ENCODE assay signal across 20 cellular contexts in the genomic region with DNA sequence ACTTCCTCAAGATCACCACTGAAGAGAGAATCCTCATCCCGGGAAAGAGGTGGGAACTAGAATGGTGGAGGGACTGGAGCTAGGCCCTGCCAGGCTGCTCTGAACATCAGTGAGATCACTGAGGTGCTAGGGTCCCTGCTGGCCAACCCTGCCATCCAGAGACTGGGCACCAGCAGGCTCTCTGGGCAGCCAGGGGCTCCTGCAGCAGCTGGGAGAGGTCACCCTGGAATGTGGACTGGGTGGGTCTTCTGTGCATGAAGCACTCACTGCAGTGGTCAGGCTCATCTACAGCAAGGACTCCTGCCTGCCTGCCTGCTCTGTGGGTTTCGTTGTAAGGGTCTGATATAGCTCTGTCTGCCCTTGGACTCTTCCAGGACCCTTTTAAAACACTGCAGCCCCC. TPM values are rescaled to one million over a fixed set of nuclear protein-coding genes. Genes with fewer than 3 reads are reported as not detected.
DNase-seq lines count a peak whose midpoint lies in the region; ATAC-seq lines count a peak whose summit lies in the region.
"Had no signal": no experiment of that assay in that cellular context is flagged by ENCODE, and none has a peak within 500 bp of the region (broad histone marks: within the 10 kb centered on the region; RNA-seq: fewer than 3 reads in every experiment).

No MANE protein-coding gene starts in this region.

- no peaks in the 10 kb centered on the region for H3K36me3 ChIP-seq in H7 (replicated peaks; ENCODE audit: control insufficient read depth, insufficient read depth, low read length)

- ATAC-seq in esophagus mucosa (peak; percentile 5), GM18517 (IDR thresholded peaks at IDR 0.05; ENCODE audit: unreplicated experiment) (no peak)
- ATAC-seq: left lung had no signal

- intact Hi-C loops in posterior cingulate gyrus (cut with DNase I) = no loop called here

- no peaks in the 10 kb centered on the region for H3K27me3 ChIP-seq in H7 (ENCODE audit: control insufficient read depth, insufficient read depth, low read length)
- H3K27me3 ChIP-seq: esophagus squamous epithelium, left lung, vagina had no signal

- DNase-seq in activated T-cell treated with anti-CD3 and anti-CD28 coated beads, Interleukin-2, amount 50 U/mL, for 1 hour = peak; percentile 6
- DNase-seq in activated T-cell treated with anti-CD3 and anti-CD28 coated beads, Interleukin-2, amount 50 U/mL, for 48 hours = no peak
- DNase-seq in H7 = peak; percentile 33
- peak in 8 of 10 donors; percentile 3 to 77 (median 6) for DNase-seq in posterior cingulate gyrus
- no peak for DNase-seq in AG20443 (ENCODE audit: low spot score)
- no peak for DNase-seq in COLO668 (lab: John Stamatoyannopoulos, UW; ENCODE audit: unreplicated experiment)
- DNase-seq: activated CD4-positive, alpha-beta T cell treated with anti-CD3 and anti-CD28 coated beads, Interleukin-2, amount 50 U/mL, for 1 hour; esophagus squamous epithelium; GDM1; GOT3; NCI-H1417 treated with DMSO at 0.1 percent for 48 hours; NCI-H526; SHP77; T-helper 1 cell had no signal

- H3K4me3 ChIP-seq in H7 (ENCODE audit: insufficient read depth, low read depth, low read length) = no peak overlapping the region
- H3K4me3 ChIP-seq: esophagus squamous epithelium, left lung, vagina had no signal

RNA-seq across cellular contexts. Expression of a gene that starts 24.9 kb away (rescaled TPM):
- 4.9 and 10.1 TPM in 2 replicates for total RNA-seq in H7 (2014; rRNA removed; shearing (Covaris generic))
- total RNA-seq in esophagus mucosa = 55.7 TPM

RNA-seq across cellular contexts. Expression of a gene that starts 32.6 kb away (rescaled TPM):
- 0.22 and 0.59 TPM in 2 replicates for total RNA-seq in H7 (2014; rRNA removed; shearing (Covaris generic))
- 1.6 TPM for total RNA-seq in esophagus mucosa
- total RNA-seq: A673, osteocyte had no signal

RNA-seq across cellular contexts. Expression of a gene that starts 49.1 kb away (rescaled TPM):
- 0.07 and 0.92 TPM in 2 replicates for total RNA-seq in H7 (2014; rRNA removed; shearing (Covaris generic))
- not detected for total RNA-seq in esophagus mucosa
- total RNA-seq: A673, osteocyte, vagina had no signal

RNA-seq across cellular contexts. Expression of a gene that starts 56.3 kb away (rescaled TPM):
- total RNA-seq in H7 (2014; rRNA removed; shearing (Covaris generic)) = not detected in 2 replicates
- not detected for total RNA-seq in esophagus mucosa
- total RNA-seq: A673, left lung, osteocyte, vagina had no signal

Comparison
In these comparisons a context has a peak if more than half of its experiments do, and no peak if none do; other contexts are left out.
1. DNase-seq: peak in activated T-cell treated with anti-CD3 and anti-CD28 coated beads, Interleukin-2, amount 50 U/mL, for 1 hour (single experiment), H7 (single experiment) and posterior cingulate gyrus (8 of 10); none in activated T-cell treated with anti-CD3 and anti-CD28 coated beads, Interleukin-2, amount 50 U/mL, for 48 hours (0 of 2), AG20443 (single experiment) and COLO668 (single experiment).